ENCODE assay signal across 1 cellular context in the genomic region with DNA sequence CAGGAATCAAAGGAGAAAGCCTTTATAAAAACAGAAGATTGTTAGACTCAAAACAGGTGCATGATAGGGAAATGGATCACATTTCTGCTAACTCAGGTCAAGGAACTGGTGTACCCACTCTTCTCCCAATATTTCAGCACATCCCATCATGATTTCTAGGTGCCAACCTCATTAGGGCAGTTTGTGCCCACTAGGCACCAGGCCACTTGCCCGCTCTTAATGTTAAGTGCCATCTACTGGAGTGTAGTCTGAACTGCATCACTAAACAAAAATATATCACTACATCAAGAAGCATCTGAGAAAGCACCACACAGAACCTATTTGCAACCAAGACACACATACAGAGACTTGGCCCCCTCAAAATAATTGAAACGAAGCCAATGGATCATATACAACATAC.
TF ChIP-seq lines count a peak whose summit lies in the region.

No MANE protein-coding gene starts in this region.

TF ChIP-seq in SK-N-SH treated with all-trans-retinoic acid at 6 μM for 48 hours, 23 proteins besides CTCF, POLR2A, EP300 and RAD21 (continued from another document):
- TF ChIP-seq, protein P1, sequence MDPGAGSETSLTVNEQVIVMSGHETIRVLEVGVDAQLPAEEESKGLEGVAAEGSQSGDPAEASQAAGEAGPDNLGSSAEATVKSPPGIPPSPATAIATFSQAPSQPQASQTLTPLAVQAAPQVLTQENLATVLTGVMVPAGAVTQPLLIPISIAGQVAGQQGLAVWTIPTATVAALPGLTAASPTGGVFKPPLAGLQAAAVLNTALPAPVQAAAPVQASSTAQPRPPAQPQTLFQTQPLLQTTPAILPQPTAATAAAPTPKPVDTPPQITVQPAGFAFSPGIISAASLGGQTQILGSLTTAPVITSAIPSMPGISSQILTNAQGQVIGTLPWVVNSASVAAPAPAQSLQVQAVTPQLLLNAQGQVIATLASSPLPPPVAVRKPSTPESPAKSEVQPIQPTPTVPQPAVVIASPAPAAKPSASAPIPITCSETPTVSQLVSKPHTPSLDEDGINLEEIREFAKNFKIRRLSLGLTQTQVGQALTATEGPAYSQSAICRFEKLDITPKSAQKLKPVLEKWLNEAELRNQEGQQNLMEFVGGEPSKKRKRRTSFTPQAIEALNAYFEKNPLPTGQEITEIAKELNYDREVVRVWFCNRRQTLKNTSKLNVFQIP (CRISPR knock-in tag; IDR thresholded peaks at IDR 0.05; ENCODE audit: borderline replicate concordance, low read depth): no peak
- TF ChIP-seq OSR1 (CRISPR knock-in tag; IDR thresholded peaks at IDR 0.05) (no peak), ZNF565 (CRISPR knock-in tag; conservative IDR thresholded peaks at IDR 0.05; ENCODE audit: low read depth) (no peak), BACH2 (CRISPR knock-in tag; IDR thresholded peaks at IDR 0.05; ENCODE audit: borderline replicate concordance) (no peak), ZFP3 (CRISPR knock-in tag; IDR thresholded peaks at IDR 0.05) (no peak), ZFP30 (CRISPR knock-in tag; IDR thresholded peaks at IDR 0.05) (no peak)
- TF ChIP-seq, protein P2, sequence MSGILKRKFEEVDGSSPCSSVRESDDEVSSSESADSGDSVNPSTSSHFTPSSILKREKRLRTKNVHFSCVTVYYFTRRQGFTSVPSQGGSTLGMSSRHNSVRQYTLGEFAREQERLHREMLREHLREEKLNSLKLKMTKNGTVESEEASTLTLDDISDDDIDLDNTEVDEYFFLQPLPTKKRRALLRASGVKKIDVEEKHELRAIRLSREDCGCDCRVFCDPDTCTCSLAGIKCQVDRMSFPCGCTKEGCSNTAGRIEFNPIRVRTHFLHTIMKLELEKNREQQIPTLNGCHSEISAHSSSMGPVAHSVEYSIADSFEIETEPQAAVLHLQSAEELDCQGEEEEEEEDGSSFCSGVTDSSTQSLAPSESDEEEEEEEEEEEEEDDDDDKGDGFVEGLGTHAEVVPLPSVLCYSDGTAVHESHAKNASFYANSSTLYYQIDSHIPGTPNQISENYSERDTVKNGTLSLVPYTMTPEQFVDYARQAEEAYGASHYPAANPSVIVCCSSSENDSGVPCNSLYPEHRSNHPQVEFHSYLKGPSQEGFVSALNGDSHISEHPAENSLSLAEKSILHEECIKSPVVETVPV (CRISPR knock-in tag; IDR thresholded peaks at IDR 0.05): no peak
- TF ChIP-seq, protein P3, sequence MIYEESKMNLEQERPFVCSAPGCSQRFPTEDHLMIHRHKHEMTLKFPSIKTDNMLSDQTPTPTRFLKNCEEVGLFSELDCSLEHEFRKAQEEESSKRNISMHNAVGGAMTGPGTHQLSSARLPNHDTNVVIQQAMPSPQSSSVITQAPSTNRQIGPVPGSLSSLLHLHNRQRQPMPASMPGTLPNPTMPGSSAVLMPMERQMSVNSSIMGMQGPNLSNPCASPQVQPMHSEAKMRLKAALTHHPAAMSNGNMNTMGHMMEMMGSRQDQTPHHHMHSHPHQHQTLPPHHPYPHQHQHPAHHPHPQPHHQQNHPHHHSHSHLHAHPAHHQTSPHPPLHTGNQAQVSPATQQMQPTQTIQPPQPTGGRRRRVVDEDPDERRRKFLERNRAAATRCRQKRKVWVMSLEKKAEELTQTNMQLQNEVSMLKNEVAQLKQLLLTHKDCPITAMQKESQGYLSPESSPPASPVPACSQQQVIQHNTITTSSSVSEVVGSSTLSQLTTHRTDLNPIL (CRISPR knock-in tag; IDR thresholded peaks at IDR 0.05; ENCODE audit: low read depth): no peak
TF ChIP-seq in SK-N-SH treated with all-trans-retinoic acid at 6 μM for 48 hours: peak in this region for 0.
